Comparison of ENCODE assay signal across 1 cellular context in the genomic region with DNA sequence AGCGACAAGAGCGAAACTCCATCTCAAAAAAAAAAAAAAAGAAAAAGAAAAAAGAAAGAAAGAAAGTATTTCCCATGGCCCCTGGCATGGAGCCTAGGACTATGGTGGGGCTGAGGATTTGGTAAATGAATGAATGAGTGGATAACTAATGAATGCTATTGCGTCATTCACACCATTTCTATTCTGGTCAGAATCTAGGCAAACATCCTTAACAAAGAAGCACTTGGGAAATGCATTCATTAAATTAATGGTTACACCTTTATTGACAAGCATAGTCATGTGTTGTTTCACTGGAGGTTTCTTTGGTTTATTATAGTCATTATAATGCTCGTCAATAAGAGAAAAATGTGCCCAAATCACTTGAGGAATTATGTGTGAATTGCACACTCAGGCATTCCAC.
TF ChIP-seq lines count a peak whose summit lies in the region.

No MANE protein-coding gene starts in this region.

TF ChIP-seq in HepG2, 621 proteins besides CTCF, POLR2A, EP300 and RAD21:
- TF ChIP-seq, protein P1, sequence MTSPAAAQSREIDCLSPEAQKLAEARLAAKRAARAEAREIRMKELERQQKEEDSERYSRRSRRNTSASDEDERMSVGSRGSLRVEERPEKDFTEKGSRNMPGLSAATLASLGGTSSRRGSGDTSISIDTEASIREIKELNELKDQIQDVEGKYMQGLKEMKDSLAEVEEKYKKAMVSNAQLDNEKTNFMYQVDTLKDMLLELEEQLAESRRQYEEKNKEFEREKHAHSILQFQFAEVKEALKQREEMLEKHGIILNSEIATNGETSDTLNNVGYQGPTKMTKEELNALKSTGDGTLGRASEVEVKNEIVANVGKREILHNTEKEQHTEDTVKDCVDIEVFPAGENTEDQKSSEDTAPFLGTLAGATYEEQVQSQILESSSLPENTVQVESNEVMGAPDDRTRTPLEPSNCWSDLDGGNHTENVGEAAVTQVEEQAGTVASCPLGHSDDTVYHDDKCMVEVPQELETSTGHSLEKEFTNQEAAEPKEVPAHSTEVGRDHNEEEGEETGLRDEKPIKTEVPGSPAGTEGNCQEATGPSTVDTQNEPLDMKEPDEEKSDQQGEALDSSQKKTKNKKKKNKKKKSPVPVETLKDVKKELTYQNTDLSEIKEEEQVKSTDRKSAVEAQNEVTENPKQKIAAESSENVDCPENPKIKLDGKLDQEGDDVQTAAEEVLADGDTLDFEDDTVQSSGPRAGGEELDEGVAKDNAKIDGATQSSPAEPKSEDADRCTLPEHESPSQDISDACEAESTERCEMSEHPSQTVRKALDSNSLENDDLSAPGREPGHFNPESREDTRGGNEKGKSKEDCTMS (CRISPR knock-in tag; conservative IDR thresholded peaks at IDR 0.05): no peak
- peak; percentile 61; the same call in 1 of the 2 replicates for TF ChIP-seq ATF7 (IDR thresholded peaks at IDR 0.05)
- TF ChIP-seq ATF7 (CRISPR knock-in tag; IDR thresholded peaks at IDR 0.05): no peak
- peak; percentile 47; the same call in 1 of the 2 replicates for TF ChIP-seq CEBPB (IDR thresholded peaks at IDR 0.05; ENCODE audit: borderline replicate concordance, low read depth, low read length)
